Comparison of ENCODE assay signal across 22 cellular contexts in genomic region chr12:97941686-97942354, GRCh38.
"Had no signal": no experiment of that assay in that cellular context is flagged by ENCODE, and none has a peak within 500 bp of the region (broad histone marks: within the 10 kb centered on the region; RNA-seq: fewer than 3 reads in every experiment).

No MANE protein-coding gene starts in this region.

- H3K4me1 Mint-ChIP-seq: activated naive CD4-positive, alpha-beta T cell treated with anti-CD3 and anti-CD28 coated beads, Interleukin-2, amount 10 ng/mL, durations not matched to agents 7 days and 5 days had no signal

- H3K4me3 Mint-ChIP-seq: activated CD4-positive, alpha-beta memory T cell treated with anti-CD3 and anti-CD28 coated beads for 36 hours; activated naive CD4-positive, alpha-beta T cell treated with anti-CD3 and anti-CD28 coated beads, Interleukin-2, amount 10 ng/mL, durations not matched to agents 7 days and 5 days; activated T-cell treated with anti-CD3 and anti-CD28 coated beads, Interleukin-2, amount 50 U/mL, for 72 hours; dendritic cell treated with granulocyte-macrophage colony-stimulating factor and Interleukin-4, amounts not matched to agents 40 ng/mL and 50 ng/mL, for 4 days; nephron; stimulated activated naive CD8-positive, alpha-beta T cell treated with anti-CD3 and anti-CD28 coated beads, Interleukin-15, Interleukin-2, amounts not matched to agents 100 ng/mL and 50 ng/mL, for 24 hours had no signal

- ATAC-seq: activated T-cell treated with anti-CD3 and anti-CD28 coated beads, Interleukin-2, amount 50 U/mL, for 72 hours; gastroesophageal sphincter; left colon; psoas muscle; right cardiac atrium; upper lobe of right lung had no signal

- H3K9me3 ChIP-seq: gastroesophageal sphincter, neutrophil, ovary, psoas muscle, thyroid gland, upper lobe of right lung had no signal

- H3K36me3 Mint-ChIP-seq: activated CD4-positive, alpha-beta memory T cell treated with anti-CD3 and anti-CD28 coated beads for 36 hours; activated naive CD4-positive, alpha-beta T cell treated with anti-CD3 and anti-CD28 coated beads, Interleukin-2, amount 10 ng/mL, durations not matched to agents 7 days and 5 days had no signal

- H3K4me1 ChIP-seq: psoas muscle, upper lobe of right lung had no signal

- H3K9me3 Mint-ChIP-seq: activated CD4-positive, alpha-beta memory T cell treated with anti-CD3 and anti-CD28 coated beads for 36 hours had no signal

- H3K27ac Mint-ChIP-seq: activated CD4-positive, alpha-beta memory T cell treated with anti-CD3 and anti-CD28 coated beads for 36 hours; activated naive CD4-positive, alpha-beta T cell treated with anti-CD3 and anti-CD28 coated beads, Interleukin-2, amount 10 ng/mL, durations not matched to agents 7 days and 5 days; activated T-cell treated with anti-CD3 and anti-CD28 coated beads, Interleukin-2, amount 50 U/mL, for 72 hours; dendritic cell treated with granulocyte-macrophage colony-stimulating factor and Interleukin-4, amounts not matched to agents 40 ng/mL and 50 ng/mL, for 4 days; stimulated activated naive CD8-positive, alpha-beta T cell treated with anti-CD3 and anti-CD28 coated beads, Interleukin-15, Interleukin-2, amounts not matched to agents 100 ng/mL and 50 ng/mL, for 24 hours had no signal

- H3K36me3 ChIP-seq: gastroesophageal sphincter, neutrophil, ovary, thyroid gland, upper lobe of right lung had no signal

- DNase-seq: activated CD4-positive, alpha-beta memory T cell treated with anti-CD3 and anti-CD28 coated beads for 36 hours; activated CD4-positive, alpha-beta T cell treated with anti-CD3 and anti-CD28 coated beads for 48 hours; activated effector memory CD4-positive, alpha-beta T cell treated with Interleukin-2 at 50 U/mL for 16 hours; activated naive CD4-positive, alpha-beta T cell treated with anti-CD3 and anti-CD28 coated beads, Interleukin-2, amount 10 ng/mL, durations not matched to agents 7 days and 5 days; activated T-cell treated with anti-CD3 and anti-CD28 coated beads, Interleukin-2, amount 50 U/mL, for 72 hours; amygdala; effector CD8-positive, alpha-beta T cell; head of caudate nucleus; islet precursor cell; left colon; mesenchymal stem cell; ovary; psoas muscle; right cardiac atrium; substantia nigra; thyroid gland; upper lobe of right lung had no signal

- H3K27me3 Mint-ChIP-seq: activated CD4-positive, alpha-beta memory T cell treated with anti-CD3 and anti-CD28 coated beads for 36 hours; activated naive CD4-positive, alpha-beta T cell treated with anti-CD3 and anti-CD28 coated beads, Interleukin-2, amount 10 ng/mL, durations not matched to agents 7 days and 5 days; dendritic cell treated with granulocyte-macrophage colony-stimulating factor and Interleukin-4, amounts not matched to agents 40 ng/mL and 50 ng/mL, for 4 days; stimulated activated naive CD8-positive, alpha-beta T cell treated with anti-CD3 and anti-CD28 coated beads, Interleukin-15, Interleukin-2, amounts not matched to agents 100 ng/mL and 50 ng/mL, for 24 hours had no signal

- H3K4me3 ChIP-seq: gastroesophageal sphincter, ovary, psoas muscle, thyroid gland, upper lobe of right lung had no signal

- H3K27me3 ChIP-seq: gastroesophageal sphincter, neutrophil, ovary, thyroid gland, upper lobe of right lung had no signal

- H3K27ac ChIP-seq: neutrophil, ovary, psoas muscle, thyroid gland, upper lobe of right lung had no signal
